8 cellular contexts compared by ENCODE assay signal in the genomic region with DNA sequence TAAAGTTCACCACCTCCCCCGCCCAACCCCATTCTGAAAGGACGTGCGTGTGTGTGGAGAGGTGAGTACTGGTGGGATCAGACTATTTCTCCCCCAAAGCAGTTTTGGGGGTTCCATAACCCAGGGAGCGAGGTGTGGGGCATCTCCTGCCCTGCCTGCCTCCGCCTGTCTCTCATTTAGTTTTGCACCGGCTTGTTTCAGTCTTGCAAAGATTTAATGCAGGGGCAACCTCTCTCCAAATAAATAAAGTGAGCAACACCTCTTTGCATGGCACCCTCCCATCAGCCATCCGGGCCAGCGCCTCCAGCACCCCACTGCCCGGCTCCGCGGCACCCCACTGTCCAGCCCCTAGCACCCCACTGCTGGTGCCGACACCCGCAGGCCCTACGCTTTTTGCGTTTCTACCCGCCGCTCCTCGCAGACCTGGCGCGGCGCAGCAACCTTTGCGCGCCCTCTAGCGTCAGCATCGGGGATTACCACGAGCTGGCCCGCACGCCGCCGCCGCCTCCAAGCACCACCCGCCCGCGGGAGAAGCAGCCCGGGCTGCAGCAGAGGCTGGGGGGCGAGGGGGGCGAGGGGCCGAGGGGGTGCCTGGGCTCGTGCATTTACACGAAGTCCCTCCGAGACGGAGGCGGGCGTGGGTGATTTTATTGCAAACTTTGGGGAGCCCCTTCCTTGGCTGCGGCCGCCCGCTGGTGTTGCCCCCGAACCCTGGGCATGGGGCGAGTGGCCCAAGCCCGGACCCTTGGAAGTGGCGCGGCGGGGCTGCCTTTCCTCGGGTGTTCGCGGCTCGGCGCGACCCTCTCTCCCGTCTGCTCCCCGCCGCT. TPM values are rescaled to one million over a fixed set of nuclear protein-coding genes. Genes with fewer than 3 reads are reported as not detected.
DNase-seq lines count a peak whose midpoint lies in the region; ATAC-seq and TF ChIP-seq lines count a peak whose summit lies in the region.

No MANE protein-coding gene starts in this region.

- H3K27ac ChIP-seq in ascending aorta = no peak overlapping the region
- no peak overlapping the region for H3K27ac ChIP-seq in gastrocnemius medialis

- H3K4me3 ChIP-seq in BE2C (ENCODE audit: low read depth, low read length) (peak overlapping the region; percentile 53), ascending aorta (peak overlapping the region; percentile 24 to 56), gastrocnemius medialis (peak overlapping the region; percentile 34 to 53 (median 38))

- no peaks in the 10 kb centered on the region for H3K9me3 ChIP-seq in BE2C
- no peaks in the 10 kb centered on the region for H3K9me3 ChIP-seq in ascending aorta
- H3K9me3 ChIP-seq in gastrocnemius medialis = no peaks in the 10 kb centered on the region

- peak; percentile 86 for ATAC-seq in GM19351 (IDR thresholded peaks at IDR 0.05; ENCODE audit: unreplicated experiment)
- ATAC-seq in gastrocnemius medialis = peak in 1 of 2 donors; percentile 33
- ATAC-seq in HG03469 (IDR thresholded peaks at IDR 0.05; ENCODE audit: unreplicated experiment) = no peak

- DNase-seq in BE2C (peak; percentile 73), HuH-7.5 (ENCODE audit: low spot score) (peak; percentile 52), T-helper 22 cell (ENCODE audit: low read depth) (peak; percentile 26), ascending aorta (ENCODE audit: low spot score in 2 of 2) (no peak), hypothalamus (lab: John Stamatoyannopoulos, UW) (peak in 50 of 51 donors; percentile 2 to 77 (median 34)), gastrocnemius medialis (peak in 1 of 2 donors; percentile 13)

- H3K36me3 ChIP-seq in BE2C (no peaks in the 10 kb centered on the region), ascending aorta (no peaks in the 10 kb centered on the region), gastrocnemius medialis (no peaks in the 10 kb centered on the region)

- H3K4me1 ChIP-seq in BE2C (no peaks in the 10 kb centered on the region), ascending aorta (peaks cover 0 to 5% of the 10 kb centered on the region in 2 donors), gastrocnemius medialis (peaks cover 0 to 3% of the 10 kb centered on the region in 2 donors)

- TF ChIP-seq CTCF in BE2C (IDR thresholded peaks at IDR 0.05; ENCODE audit: low read depth, low read length) = peak; percentile 64
- TF ChIP-seq CTCF in ascending aorta (IDR thresholded peaks at IDR 0.05) = peak; percentile 47 to 91 (median 77)
- peak; percentile 49 to 86 (median 62) for TF ChIP-seq CTCF in gastrocnemius medialis (IDR thresholded peaks at IDR 0.05 in 4 of 5, conservative IDR thresholded peaks at IDR 0.05 in 1 of 5)

- intact Hi-C loops in ascending aorta (cut with DNase I) = no loop called here
- intact Hi-C loops in gastrocnemius medialis (cut with DNase I; ENCODE audit: low total_unique reads) = loop anchor here (5.0 kb wide), 1 partner anchor 174 kb away; no protein-coding TSS in a partner anchor

- no peak for TF ChIP-seq POLR2A in gastrocnemius medialis (IDR thresholded peaks at IDR 0.05)

- peaks cover 20% of the 10 kb centered on the region for H3K27me3 ChIP-seq in BE2C
- H3K27me3 ChIP-seq in ascending aorta = no peaks in the 10 kb centered on the region
- H3K27me3 ChIP-seq in gastrocnemius medialis = peaks cover 46 to 58% (median 50%) of the 10 kb centered on the region in 3 donors

- in situ Hi-C loops in gastrocnemius medialis (cut with MboI; ENCODE audit: low sequenced_read_pairs in 4 of 4) = loop anchor here in 1 of 4 donors (25.0 kb wide), 1 partner anchor 179 kb away; no protein-coding TSS in a partner anchor

RNA-seq across cellular contexts. Expression of a gene that starts 55.8 kb away (rescaled TPM):
- polyA plus RNA-seq in BE2C (2012; ENCODE audit: insufficient read depth, insufficient read length, low read depth) = 8.1 TPM
- total RNA-seq in ascending aorta = 2.4 TPM
- 1 to 10 TPM; 3.8 to 7.0 (median 5.4) TPM for total RNA-seq in gastrocnemius medialis

Comparison
In these comparisons a context has a peak if more than half of its experiments do, and no peak if none do; other contexts are left out.
1. DNase-seq: peak in BE2C (single experiment), HuH-7.5 (single experiment), T-helper 22 cell (single experiment) and hypothalamus (50 of 51); none in ascending aorta (0 of 2).
2. Peak in every context shown above with its lines, with median percentiles within 50 percentile points of each other: H3K4me3 ChIP-seq and CTCF ChIP-seq.